ENCODE assay signal across 21 cellular contexts in genomic region chr1:183251101-183251958, GRCh38.
"Had no signal": no experiment of that assay in that cellular context is flagged by ENCODE, and none has a peak within 500 bp of the region (broad histone marks: within the 10 kb centered on the region; RNA-seq: fewer than 3 reads in every experiment).

No MANE protein-coding gene starts in this region.

- H3K9me3 ChIP-seq: colonic mucosa, testis, vagina had no signal

- H3K4me3 ChIP-seq: adrenal gland, ascending aorta, colonic mucosa, dorsolateral prefrontal cortex, gastroesophageal sphincter, mucosa of descending colon, testis, vagina had no signal

- H3K27ac ChIP-seq: adrenal gland, ascending aorta, brain microvascular endothelial cell, colonic mucosa, gastroesophageal sphincter, testis, vagina, VCaP had no signal

- H3K27me3 ChIP-seq: adrenal gland, ascending aorta, brain microvascular endothelial cell, colonic mucosa, dorsolateral prefrontal cortex, gastroesophageal sphincter, testis, vagina had no signal

- DNase-seq: activated CD4-positive, alpha-beta T cell treated with anti-CD3 and anti-CD28 coated beads, Interleukin-2, amount 10 ng/mL, durations not matched to agents 24 days and 14 days; activated CD8-positive, alpha-beta memory T cell treated with anti-CD3 and anti-CD28 coated beads, Interleukin-2, amount 10 ng/mL, durations not matched to agents 7 days and 5 days; activated CD8-positive, alpha-beta T cell treated with anti-CD3 and anti-CD28 coated beads for 36 hours; activated T-cell treated with anti-CD3 and anti-CD28 coated beads for 4 hours; adrenal gland; brain microvascular endothelial cell; central memory CD4-positive, alpha-beta T cell; colonic mucosa; dorsolateral prefrontal cortex; head of caudate nucleus; hypothalamus; left cardiac atrium; mucosa of descending colon; retina; stimulated activated CD4-positive, alpha-beta T cell treated with anti-CD3 and anti-CD28 coated beads, Interleukin-4, amount 100 ng/mL, for 1 hour; stimulated activated naive CD4-positive, alpha-beta T cell had no signal

- H3K36me3 ChIP-seq: adrenal gland, ascending aorta, brain microvascular endothelial cell, colonic mucosa, gastroesophageal sphincter, vagina had no signal

- H3K4me1 ChIP-seq: adrenal gland, ascending aorta, colonic mucosa, gastroesophageal sphincter, vagina had no signal
